In the genomic region with DNA sequence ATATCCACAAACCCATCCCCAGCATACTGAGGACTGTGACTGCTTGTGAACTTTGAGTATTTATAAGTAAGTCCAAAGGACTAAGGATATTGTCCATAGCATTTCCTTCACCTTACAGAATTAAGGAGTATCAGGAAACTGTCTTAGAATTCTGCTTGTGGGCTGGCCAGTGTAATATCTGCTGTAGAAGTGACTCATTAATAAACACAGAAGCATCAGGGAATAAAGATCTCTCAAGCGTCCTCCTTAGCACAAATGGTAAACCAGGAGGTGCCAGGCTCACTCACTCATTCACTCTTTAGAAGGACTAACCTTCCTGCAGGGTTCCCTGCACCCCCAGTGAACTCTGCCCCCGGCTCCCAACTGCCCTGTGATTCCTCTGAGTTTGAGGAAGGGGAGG, we compare ENCODE assay signal across 20 cellular contexts. TPM values are rescaled to one million over a fixed set of nuclear protein-coding genes. Genes with fewer than 3 reads are reported as not detected.
"Had no signal": no experiment of that assay in that cellular context is flagged by ENCODE, and none has a peak within 500 bp of the region (broad histone marks: within the 10 kb centered on the region; RNA-seq: fewer than 3 reads in every experiment).

No MANE protein-coding gene starts in this region.

- H3K4me1 Mint-ChIP-seq: memory B cell; naive B cell; nephron; stimulated activated naive B cell treated with anti-CD40 and anti-IgM and Interleukin-4, amounts not matched to agents 10 μg/mL and 1 μg/mL and 100 μg/mL, for 72 hours; stimulated activated naive CD8-positive, alpha-beta T cell treated with anti-CD3 and anti-CD28 coated beads, Interleukin-15, amount 100 ng/mL, for 72 hours had no signal

- H2AFZ ChIP-seq: hepatocyte had no signal

- H3K27me3 Mint-ChIP-seq: memory B cell; stimulated activated naive CD8-positive, alpha-beta T cell treated with anti-CD3 and anti-CD28 coated beads, Interleukin-15, amount 100 ng/mL, for 72 hours had no signal

- H3K9me3 ChIP-seq: spleen had no signal

- DNase-seq: central memory CD4-positive, alpha-beta T cell; cortex of kidney; dorsolateral prefrontal cortex; effector CD8-positive, alpha-beta T cell; foreskin keratinocyte; head of caudate nucleus; naive B cell; occipital lobe; posterior cingulate gyrus; spleen; stimulated activated CD4-positive, alpha-beta T cell treated with anti-CD3 and anti-CD28 coated beads, Interleukin-15, amount 100 ng/mL, for 24 hours; stimulated activated CD4-positive, alpha-beta T cell treated with anti-CD3 and anti-CD28 coated beads, Interleukin-1b, Interleukin-23, amount 100 ng/mL, for 48 hours; stimulated activated CD4-positive, alpha-beta T cell treated with anti-CD3 and anti-CD28 coated beads, Interleukin-4, amount 100 ng/mL, for 24 hours; stimulated activated naive B cell treated with anti-CD40 and anti-IgM and Interleukin-4, amounts not matched to agents 10 μg/mL and 1 μg/mL and 100 μg/mL, for 72 hours; stimulated activated naive CD8-positive, alpha-beta T cell treated with anti-CD3 and anti-CD28 coated beads, Interleukin-15, amount 100 ng/mL, for 72 hours had no signal

- H3K27ac ChIP-seq: dorsolateral prefrontal cortex, hepatocyte, spleen had no signal

- H3K9me3 Mint-ChIP-seq: memory B cell; nephron; stimulated activated naive B cell treated with anti-CD40 and anti-IgM and Interleukin-4, amounts not matched to agents 10 μg/mL and 1 μg/mL and 100 μg/mL, for 72 hours; stimulated activated naive CD8-positive, alpha-beta T cell treated with anti-CD3 and anti-CD28 coated beads, Interleukin-15, amount 100 ng/mL, for 72 hours; type B pancreatic cell had no signal

- H3K4me3 ChIP-seq: dorsolateral prefrontal cortex, hepatocyte, spleen had no signal

- H3K4me3 Mint-ChIP-seq: memory B cell; naive B cell; nephron; stimulated activated naive B cell treated with anti-CD40 and anti-IgM and Interleukin-4, amounts not matched to agents 10 μg/mL and 1 μg/mL and 100 μg/mL, for 72 hours; stimulated activated naive CD8-positive, alpha-beta T cell treated with anti-CD3 and anti-CD28 coated beads, Interleukin-15, amount 100 ng/mL, for 72 hours; type B pancreatic cell had no signal

- H3K4me2 ChIP-seq: hepatocyte had no signal

- H3K27ac Mint-ChIP-seq: memory B cell; naive B cell; nephron; stimulated activated naive B cell treated with anti-CD40 and anti-IgM and Interleukin-4, amounts not matched to agents 10 μg/mL and 1 μg/mL and 100 μg/mL, for 72 hours; type B pancreatic cell had no signal

- H3K36me3 Mint-ChIP-seq: memory B cell; naive B cell; stimulated activated naive B cell treated with anti-CD40 and anti-IgM and Interleukin-4, amounts not matched to agents 10 μg/mL and 1 μg/mL and 100 μg/mL, for 72 hours; type B pancreatic cell had no signal

- H3K4me1 ChIP-seq: spleen had no signal

- H3K27me3 ChIP-seq: dorsolateral prefrontal cortex, foreskin keratinocyte, hepatocyte, spleen had no signal

- H3K79me2 ChIP-seq: hepatocyte had no signal

RNA-seq across cellular contexts. Expression of a gene that starts 31.0 kb away (rescaled TPM):
- total RNA-seq: chondrocyte had no signal
